11 cellular contexts compared by ENCODE assay signal in the genomic region with DNA sequence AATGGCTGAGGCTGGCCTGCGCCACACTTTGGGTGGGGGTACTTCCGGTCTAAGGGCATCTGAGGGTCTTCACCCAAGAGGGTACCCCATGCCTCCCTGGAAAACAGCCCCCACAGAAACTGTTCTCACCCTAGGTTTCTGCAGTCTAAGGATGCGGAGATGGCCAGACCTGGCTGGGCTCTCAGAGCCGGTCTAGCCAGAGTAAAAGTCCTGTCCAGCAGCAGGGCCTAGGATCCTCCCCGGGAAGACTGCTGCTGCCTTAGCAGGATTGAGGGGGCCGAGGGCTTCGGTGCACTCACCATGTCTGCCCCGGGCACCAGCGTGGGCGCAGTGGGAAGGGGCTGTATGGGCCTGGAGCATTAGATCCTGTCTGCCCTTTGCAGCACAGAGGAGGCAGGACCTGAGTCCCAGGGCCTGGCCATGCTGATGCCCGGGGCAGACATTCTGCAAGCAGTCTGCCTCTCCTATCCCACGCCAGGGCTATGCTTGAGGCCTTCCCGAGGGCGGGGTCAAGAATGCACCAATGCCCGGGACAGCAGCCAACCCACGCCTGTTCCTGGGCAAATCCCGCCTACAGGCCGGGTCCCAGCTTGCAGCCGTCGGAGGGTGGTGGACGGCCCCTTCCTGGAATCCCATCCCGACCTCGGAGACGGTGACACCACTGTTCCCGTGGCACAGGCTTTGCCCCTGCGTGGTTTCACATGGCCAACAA. TPM values are rescaled to one million over a fixed set of nuclear protein-coding genes. Genes with fewer than 3 reads are reported as not detected.
DNase-seq lines count a peak whose midpoint lies in the region; ATAC-seq and TF ChIP-seq lines count a peak whose summit lies in the region.
"Had no signal": no experiment of that assay in that cellular context is flagged by ENCODE, and none has a peak within 500 bp of the region (broad histone marks: within the 10 kb centered on the region; RNA-seq: fewer than 3 reads in every experiment).

No MANE protein-coding gene starts in this region.

- no peak overlapping the region for H3K27ac Mint-ChIP-seq in activated T-helper 1 cell treated with anti-CD3 and anti-CD28 coated beads, Interleukin-12 subunit alpha, Interleukin-12 subunit beta, Interleukin-2, Interleukin-4 antibody, amounts not matched to agents 30 ng/mL and 10 ng/mL and 1 ng/mL, durations not matched to agents 14 hours and 24 hours and 36 hours
- no peak overlapping the region for H3K27ac Mint-ChIP-seq in activated CD8-positive, alpha-beta memory T cell treated with anti-CD3 and anti-CD28 coated beads, Interleukin-2, amount 10 ng/mL, durations not matched to agents 7 days and 5 days
- H3K27ac Mint-ChIP-seq: CD4-positive, CD25-positive, alpha-beta regulatory T cell had no signal

- no peaks in the 10 kb centered on the region for H3K9me3 Mint-ChIP-seq in activated T-helper 1 cell treated with anti-CD3 and anti-CD28 coated beads, Interleukin-12 subunit alpha, Interleukin-12 subunit beta, Interleukin-2, Interleukin-4 antibody, amounts not matched to agents 30 ng/mL and 10 ng/mL and 1 ng/mL, durations not matched to agents 14 hours and 24 hours and 36 hours
- no peaks in the 10 kb centered on the region for H3K9me3 Mint-ChIP-seq in activated CD8-positive, alpha-beta memory T cell treated with anti-CD3 and anti-CD28 coated beads, Interleukin-2, amount 10 ng/mL, durations not matched to agents 7 days and 5 days (ENCODE audit: low read depth)

- peak; percentile 69 for DNase-seq in AG08395 (ENCODE audit: low spot score)
- DNase-seq in NT2/D1 (ENCODE audit: low read depth, low spot score) = no peak
- peak; percentile 66 for DNase-seq in fibroblast of pulmonary artery (ENCODE audit: low read depth)
- peak; percentile 60 for DNase-seq in omental fat pad (ENCODE audit: low spot score)
- DNase-seq in activated T-helper 1 cell treated with anti-CD3 and anti-CD28 coated beads, Interleukin-12 subunit alpha, Interleukin-12 subunit beta, Interleukin-2, Interleukin-4 antibody, amounts not matched to agents 30 ng/mL and 10 ng/mL and 1 ng/mL, durations not matched to agents 14 hours and 24 hours and 36 hours (ENCODE audit: low spot score) = no peak
- no peak for DNase-seq in activated CD8-positive, alpha-beta memory T cell treated with anti-CD3 and anti-CD28 coated beads, Interleukin-2, amount 10 ng/mL, durations not matched to agents 7 days and 5 days
- no peak for DNase-seq in NCI-H1417 (lab: John Stamatoyannopoulos, UW)
- DNase-seq: CD4-positive, CD25-positive, alpha-beta regulatory T cell; central memory CD4-positive, alpha-beta T cell had no signal

- H3K4me3 ChIP-seq in NT2/D1 (ENCODE audit: insufficient read length, low read depth) (no peak overlapping the region), fibroblast of pulmonary artery (replicated peaks; ENCODE audit: low read depth, low read length) (no peak overlapping the region)

- H3K4me1 ChIP-seq in NT2/D1 (ENCODE audit: insufficient read depth, insufficient read length) = peaks cover 48% of the 10 kb centered on the region

- H3K9me3 ChIP-seq in NT2/D1 (ENCODE audit: insufficient read depth, low read length) = peaks cover 20% of the 10 kb centered on the region

- H3K27me3 Mint-ChIP-seq in activated T-helper 1 cell treated with anti-CD3 and anti-CD28 coated beads, Interleukin-12 subunit alpha, Interleukin-12 subunit beta, Interleukin-2, Interleukin-4 antibody, amounts not matched to agents 30 ng/mL and 10 ng/mL and 1 ng/mL, durations not matched to agents 14 hours and 24 hours and 36 hours (ENCODE audit: insufficient read depth) = no peaks in the 10 kb centered on the region
- no peaks in the 10 kb centered on the region for H3K27me3 Mint-ChIP-seq in activated CD8-positive, alpha-beta memory T cell treated with anti-CD3 and anti-CD28 coated beads, Interleukin-2, amount 10 ng/mL, durations not matched to agents 7 days and 5 days
- H3K27me3 Mint-ChIP-seq: CD4-positive, CD25-positive, alpha-beta regulatory T cell had no signal

- intact Hi-C loops in activated T-helper 1 cell treated with anti-CD3 and anti-CD28 coated beads, Interleukin-12 subunit alpha, Interleukin-12 subunit beta, Interleukin-2, Interleukin-4 antibody, amounts not matched to agents 30 ng/mL and 10 ng/mL and 1 ng/mL, durations not matched to agents 14 hours and 24 hours and 36 hours (cut with micrococcal nuclease) = no loop called here

- TF ChIP-seq CTCF in fibroblast of pulmonary artery (IDR thresholded peaks at IDR 0.05; ENCODE audit: low read length, missing control alignments) (no peak), omental fat pad (IDR thresholded peaks at IDR 0.05) (no peak)

- H3K36me3 Mint-ChIP-seq in activated T-helper 1 cell treated with anti-CD3 and anti-CD28 coated beads, Interleukin-12 subunit alpha, Interleukin-12 subunit beta, Interleukin-2, Interleukin-4 antibody, amounts not matched to agents 30 ng/mL and 10 ng/mL and 1 ng/mL, durations not matched to agents 14 hours and 24 hours and 36 hours (ENCODE audit: low read depth) = no peaks in the 10 kb centered on the region
- H3K36me3 Mint-ChIP-seq in activated CD8-positive, alpha-beta memory T cell treated with anti-CD3 and anti-CD28 coated beads, Interleukin-2, amount 10 ng/mL, durations not matched to agents 7 days and 5 days = no peaks in the 10 kb centered on the region
- H3K36me3 Mint-ChIP-seq: CD4-positive, CD25-positive, alpha-beta regulatory T cell had no signal

- H3K27me3 ChIP-seq in NT2/D1 (ENCODE audit: insufficient read depth, insufficient read length) = peaks cover 5% of the 10 kb centered on the region

- H3K36me3 ChIP-seq in NT2/D1 (ENCODE audit: insufficient read depth, insufficient read length, low read length) = no peaks in the 10 kb centered on the region

- peaks cover 4% of the 10 kb centered on the region for H3K4me1 Mint-ChIP-seq in activated T-helper 1 cell treated with anti-CD3 and anti-CD28 coated beads, Interleukin-12 subunit alpha, Interleukin-12 subunit beta, Interleukin-2, Interleukin-4 antibody, amounts not matched to agents 30 ng/mL and 10 ng/mL and 1 ng/mL, durations not matched to agents 14 hours and 24 hours and 36 hours (ENCODE audit: low read depth)
- H3K4me1 Mint-ChIP-seq in activated CD8-positive, alpha-beta memory T cell treated with anti-CD3 and anti-CD28 coated beads, Interleukin-2, amount 10 ng/mL, durations not matched to agents 7 days and 5 days = peaks cover 2% of the 10 kb centered on the region

- H3K9ac ChIP-seq in NT2/D1 (ENCODE audit: insufficient read length, low read depth) = peak overlapping the region; percentile 46

- CTCF ChIA-PET in activated CD8-positive, alpha-beta memory T cell treated with anti-CD3 and anti-CD28 coated beads, Interleukin-2, amount 10 ng/mL, durations not matched to agents 7 days and 5 days (lab: Charles Lee) = no interaction called here

- ATAC-seq in omental fat pad (ENCODE audit: low FRiP score) (no peak), GM21529 (IDR thresholded peaks at IDR 0.05; ENCODE audit: unreplicated experiment) (no peak)
- no peak for ATAC-seq in activated CD8-positive, alpha-beta memory T cell treated with anti-CD3 and anti-CD28 coated beads, Interleukin-2, amount 10 ng/mL, durations not matched to agents 7 days and 5 days

- H3K4me3 Mint-ChIP-seq in activated T-helper 1 cell treated with anti-CD3 and anti-CD28 coated beads, Interleukin-12 subunit alpha, Interleukin-12 subunit beta, Interleukin-2, Interleukin-4 antibody, amounts not matched to agents 30 ng/mL and 10 ng/mL and 1 ng/mL, durations not matched to agents 14 hours and 24 hours and 36 hours = no peak overlapping the region
- H3K4me3 Mint-ChIP-seq in activated CD8-positive, alpha-beta memory T cell treated with anti-CD3 and anti-CD28 coated beads, Interleukin-2, amount 10 ng/mL, durations not matched to agents 7 days and 5 days = no peak overlapping the region
- H3K4me3 Mint-ChIP-seq: CD4-positive, CD25-positive, alpha-beta regulatory T cell had no signal

RNA-seq across cellular contexts. Expression of gene CBFA2T3, which starts 54.7 kb away (rescaled TPM):
- 10 to 100 TPM in 1 of 4 donors, 1 to 10 TPM in 2, under 1 TPM in 1; 0.84 to 12.6 (median 1.4) TPM for total RNA-seq in omental fat pad
- 0.05 TPM in 1 of 2 replicates, not detected in the other for total RNA-seq in activated T-helper 1 cell treated with anti-CD3 and anti-CD28 coated beads, Interleukin-12 subunit alpha, Interleukin-12 subunit beta, Interleukin-2, Interleukin-4 antibody, amounts not matched to agents 30 ng/mL and 10 ng/mL and 1 ng/mL, durations not matched to agents 14 hours and 24 hours and 36 hours
- under 1 TPM in 1 of 2 experiments, not detected in 1; 0.21 TPM for total RNA-seq in activated CD8-positive, alpha-beta memory T cell treated with anti-CD3 and anti-CD28 coated beads, Interleukin-2, amount 10 ng/mL, durations not matched to agents 7 days and 5 days
- total RNA-seq: LHCN-M2 had no signal

RNA-seq across cellular contexts. Expression of gene PABPN1L, which starts 55.8 kb away (rescaled TPM):
- total RNA-seq in omental fat pad = not detected
- total RNA-seq in activated T-helper 1 cell treated with anti-CD3 and anti-CD28 coated beads, Interleukin-12 subunit alpha, Interleukin-12 subunit beta, Interleukin-2, Interleukin-4 antibody, amounts not matched to agents 30 ng/mL and 10 ng/mL and 1 ng/mL, durations not matched to agents 14 hours and 24 hours and 36 hours = not detected in 2 replicates
- not detected for total RNA-seq in activated CD8-positive, alpha-beta memory T cell treated with anti-CD3 and anti-CD28 coated beads, Interleukin-2, amount 10 ng/mL, durations not matched to agents 7 days and 5 days
- total RNA-seq: CD4-positive, CD25-positive, alpha-beta regulatory T cell; LHCN-M2 had no signal

Comparison
In these comparisons a context has a peak if more than half of its experiments do, and no peak if none do; other contexts are left out.
1. DNase-seq: peak in AG08395 (single experiment), fibroblast of pulmonary artery (single experiment) and omental fat pad (single experiment); none in NT2/D1 (single experiment), activated T-helper 1 cell treated with anti-CD3 and anti-CD28 coated beads, Interleukin-12 subunit alpha, Interleukin-12 subunit beta, Interleukin-2, Interleukin-4 antibody, amounts not matched to agents 30 ng/mL and 10 ng/mL and 1 ng/mL, durations not matched to agents 14 hours and 24 hours and 36 hours (single experiment), activated CD8-positive, alpha-beta memory T cell treated with anti-CD3 and anti-CD28 coated beads, Interleukin-2, amount 10 ng/mL, durations not matched to agents 7 days and 5 days (single experiment) and NCI-H1417 (0 of 3).